10 cellular contexts compared by ENCODE assay signal in genomic region chr14:104688505-104688754, GRCh38. TPM values are rescaled to one million over a fixed set of nuclear protein-coding genes. Genes with fewer than 3 reads are reported as not detected.
DNase-seq lines count a peak whose midpoint lies in the region; ATAC-seq and TF ChIP-seq lines count a peak whose summit lies in the region.
"Had no signal": no experiment of that assay in that cellular context is flagged by ENCODE, and none has a peak within 500 bp of the region (broad histone marks: within the 10 kb centered on the region; RNA-seq: fewer than 3 reads in every experiment).

No MANE protein-coding gene starts in this region.

- H3K27ac ChIP-seq in coronary artery: peak overlapping the region; percentile 89 to 93

- ATAC-seq in naive thymus-derived CD8-positive, alpha-beta T cell: peak; percentile 36 to 69
- ATAC-seq in GM18907 (IDR thresholded peaks at IDR 0.05; ENCODE audit: unreplicated experiment) (no peak), HG03442 (IDR thresholded peaks at IDR 0.05; ENCODE audit: unreplicated experiment) (no peak)

- peaks cover 11% of the 10 kb centered on the region for H3K36me3 Mint-ChIP-seq in activated naive CD4-positive, alpha-beta T cell treated with anti-CD3 and anti-CD28 coated beads, Interleukin-2, amount 10 ng/mL, durations not matched to agents 7 days and 5 days
- H3K36me3 Mint-ChIP-seq in naive thymus-derived CD8-positive, alpha-beta T cell: no peaks in the 10 kb centered on the region
- H3K36me3 Mint-ChIP-seq in type B pancreatic cell: no peaks in the 10 kb centered on the region

- no peak overlapping the region for H3K27ac Mint-ChIP-seq in activated naive CD4-positive, alpha-beta T cell treated with anti-CD3 and anti-CD28 coated beads, Interleukin-2, amount 10 ng/mL, durations not matched to agents 7 days and 5 days
- peak overlapping the region in 8 of 10 donors; percentile 57 to 87 (median 71) for H3K27ac Mint-ChIP-seq in naive thymus-derived CD8-positive, alpha-beta T cell
- peak overlapping the region; percentile 83 for H3K27ac Mint-ChIP-seq in type B pancreatic cell

- TF ChIP-seq CTCF in coronary artery (IDR thresholded peaks at IDR 0.05) (no peak), type B pancreatic cell (conservative IDR thresholded peaks at IDR 0.05) (no peak)

- DNase-seq in activated naive CD4-positive, alpha-beta T cell treated with anti-CD3 and anti-CD28 coated beads, Interleukin-2, amount 10 ng/mL, durations not matched to agents 7 days and 5 days: no peak
- DNase-seq in activated naive CD4-positive, alpha-beta T cell (lab: John Stamatoyannopoulos, UW): no peak
- no peak for DNase-seq in coronary artery (ENCODE audit: low spot score)
- peak in 1 of 10 donors; percentile 27 for DNase-seq in naive thymus-derived CD8-positive, alpha-beta T cell
- DNase-seq in type B pancreatic cell (ENCODE audit: extremely low spot score, unreplicated experiment): no peak
- DNase-seq in kidney glomerular epithelial cell (lab: John Stamatoyannopoulos, UW): no peak
- DNase-seq: AML-193, Kasumi-1 had no signal

- peaks cover 69% of the 10 kb centered on the region for H3K4me1 Mint-ChIP-seq in activated naive CD4-positive, alpha-beta T cell treated with anti-CD3 and anti-CD28 coated beads, Interleukin-2, amount 10 ng/mL, durations not matched to agents 7 days and 5 days
- H3K4me1 Mint-ChIP-seq in naive thymus-derived CD8-positive, alpha-beta T cell: peaks cover 19 to 63% (median 59%) of the 10 kb centered on the region in 4 donors
- peaks cover 19% of the 10 kb centered on the region for H3K4me1 Mint-ChIP-seq in type B pancreatic cell (ENCODE audit: unreplicated experiment)

- H3K4me3 Mint-ChIP-seq in activated naive CD4-positive, alpha-beta T cell treated with anti-CD3 and anti-CD28 coated beads, Interleukin-2, amount 10 ng/mL, durations not matched to agents 7 days and 5 days: peak overlapping the region; percentile 66
- H3K4me3 Mint-ChIP-seq in naive thymus-derived CD8-positive, alpha-beta T cell: peak overlapping the region in 9 of 10 donors; percentile 7 to 88 (median 69)
- H3K4me3 Mint-ChIP-seq in type B pancreatic cell: peak overlapping the region; percentile 78

- no peaks in the 10 kb centered on the region for H3K9me3 Mint-ChIP-seq in activated naive CD4-positive, alpha-beta T cell treated with anti-CD3 and anti-CD28 coated beads, Interleukin-2, amount 10 ng/mL, durations not matched to agents 7 days and 5 days
- H3K9me3 Mint-ChIP-seq in naive thymus-derived CD8-positive, alpha-beta T cell: no peaks in the 10 kb centered on the region
- peaks cover 7% of the 10 kb centered on the region for H3K9me3 Mint-ChIP-seq in type B pancreatic cell

- H3K4me3 ChIP-seq in coronary artery: peak overlapping the region; percentile 98

- CTCF ChIA-PET in activated naive CD4-positive, alpha-beta T cell treated with anti-CD3 and anti-CD28 coated beads, Interleukin-2, amount 10 ng/mL, durations not matched to agents 7 days and 5 days (lab: Charles Lee): no interaction called here

- H3K27me3 Mint-ChIP-seq in activated naive CD4-positive, alpha-beta T cell treated with anti-CD3 and anti-CD28 coated beads, Interleukin-2, amount 10 ng/mL, durations not matched to agents 7 days and 5 days: peaks cover 34% of the 10 kb centered on the region
- H3K27me3 Mint-ChIP-seq in naive thymus-derived CD8-positive, alpha-beta T cell: no peaks in the 10 kb centered on the region
- H3K27me3 Mint-ChIP-seq in type B pancreatic cell: no peaks in the 10 kb centered on the region

- POLR2A ChIA-PET in naive thymus-derived CD8-positive, alpha-beta T cell (lab: Charles Lee): interaction anchor here (1.1 to 6.1 kb wide), 4 partner anchors 9 to 64 kb away, joined by 3 to 58 read pairs (median 4); no protein-coding TSS in a partner anchor

RNA-seq across cellular contexts. Expression of gene INF2, which starts 1.0 kb away (rescaled TPM):
- total RNA-seq in naive thymus-derived CD8-positive, alpha-beta T cell: 100 to 1,000 TPM; 114 to 121 TPM
- 1 to 10 TPM; 1.8 to 7.6 (median 5.1) TPM for polyA plus RNA-seq in naive thymus-derived CD8-positive, alpha-beta T cell
- 45.6 and 78.9 TPM in 2 replicates for total RNA-seq in type B pancreatic cell (ENCODE audit: low replicate concordance)

RNA-seq across cellular contexts. Expression of gene ADSS1, which starts 35.6 kb away (rescaled TPM):
- 1 to 10 TPM; 5.1 to 5.5 TPM for total RNA-seq in naive thymus-derived CD8-positive, alpha-beta T cell
- polyA plus RNA-seq in naive thymus-derived CD8-positive, alpha-beta T cell: 1 to 10 TPM in 2 of 3 donors, under 1 TPM in 1; 0.61 to 3.1 (median 1.4) TPM
- 3.2 and 6.9 TPM in 2 replicates for total RNA-seq in type B pancreatic cell (ENCODE audit: low replicate concordance)

Comparison
In these comparisons a context has a peak if more than half of its experiments do, and no peak if none do; other contexts are left out.
1. ATAC-seq: peak in naive thymus-derived CD8-positive, alpha-beta T cell (2 of 2); none in GM18907 (single experiment) and HG03442 (single experiment).
2. Peak in every context shown above with its lines, with median percentiles within 50 percentile points of each other: H3K4me3 Mint-ChIP-seq.